8 cellular contexts compared by ENCODE assay signal in the genomic region with DNA sequence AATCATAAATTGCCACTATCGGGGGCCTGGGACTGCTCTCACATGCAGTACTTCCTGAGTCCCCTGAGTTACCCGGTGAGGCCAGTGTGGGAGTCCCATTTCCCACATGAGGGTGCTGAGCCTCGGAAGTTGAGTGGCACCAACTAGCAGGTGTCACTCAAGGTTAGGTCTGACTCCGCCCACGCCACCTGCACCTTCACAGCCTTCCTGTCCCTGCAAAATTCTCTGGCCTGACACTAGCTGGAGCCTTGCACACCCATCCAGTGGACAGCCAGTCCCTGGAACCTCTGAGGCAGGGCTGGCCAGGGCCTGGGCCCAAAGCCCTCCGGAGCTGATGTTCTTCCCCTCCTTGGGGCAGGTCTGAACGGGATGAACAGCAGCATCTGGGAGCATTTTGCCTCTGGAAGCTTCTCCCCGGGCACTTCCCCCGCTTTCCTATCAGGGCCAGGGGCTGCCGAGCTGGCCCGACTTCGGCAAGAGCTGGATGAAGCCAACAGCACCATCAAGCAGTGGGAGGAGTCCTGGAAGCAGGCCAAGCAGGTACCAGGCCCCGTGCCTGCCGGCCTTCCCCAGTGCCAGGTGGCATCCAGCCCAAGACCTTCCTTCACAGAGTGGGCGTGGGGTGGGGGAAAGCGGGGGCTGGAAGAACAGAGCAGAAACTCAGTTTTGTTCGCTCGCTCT. TPM values are rescaled to one million over a fixed set of nuclear protein-coding genes. Genes with fewer than 3 reads are reported as not detected.
DNase-seq lines count a peak whose midpoint lies in the region; ATAC-seq and TF ChIP-seq lines count a peak whose summit lies in the region.

No MANE protein-coding gene starts in this region.

- peak overlapping the region in 3 of 4 donors; percentile 45 to 60 (median 46) for H3K27ac ChIP-seq in tibial nerve

- H3K36me3 Mint-ChIP-seq in T-helper 2 cell treated with Interferon-gamma antibody and Interleukin-4, amounts not matched to agents 5 μg/mL and 100 μg/mL, for 36 hours (ENCODE audit: low read depth): peaks cover 23% of the 10 kb centered on the region
- H3K36me3 Mint-ChIP-seq in effector memory CD8-positive, alpha-beta T cell (ENCODE audit: insufficient read depth): peaks cover 27% of the 10 kb centered on the region

- intact Hi-C loops in left ventricle myocardium superior (cut with micrococcal nuclease): no loop called here
- intact Hi-C loops in cardiac septum (cut with DNase I): no loop called here

- TF ChIP-seq EP300 in tibial nerve (IDR thresholded peaks at IDR 0.05): no peak

- H3K9me3 Mint-ChIP-seq in T-helper 2 cell treated with Interferon-gamma antibody and Interleukin-4, amounts not matched to agents 5 μg/mL and 100 μg/mL, for 36 hours: no peaks in the 10 kb centered on the region
- H3K9me3 Mint-ChIP-seq in effector memory CD8-positive, alpha-beta T cell: no peaks in the 10 kb centered on the region

- ATAC-seq in left ventricle myocardium superior (peak; percentile 33), HG02588 (IDR thresholded peaks at IDR 0.05; ENCODE audit: unreplicated experiment) (no peak), HG02798 (IDR thresholded peaks at IDR 0.05; ENCODE audit: poor library complexity, unreplicated experiment) (no peak)
- ATAC-seq in effector memory CD8-positive, alpha-beta T cell (replicated peaks): peak; percentile 85

- H3K27me3 Mint-ChIP-seq in T-helper 2 cell treated with Interferon-gamma antibody and Interleukin-4, amounts not matched to agents 5 μg/mL and 100 μg/mL, for 36 hours (ENCODE audit: low read depth): no peaks in the 10 kb centered on the region
- H3K27me3 Mint-ChIP-seq in effector memory CD8-positive, alpha-beta T cell: no peaks in the 10 kb centered on the region

- peaks cover 5% of the 10 kb centered on the region for H3K4me1 Mint-ChIP-seq in T-helper 2 cell treated with Interferon-gamma antibody and Interleukin-4, amounts not matched to agents 5 μg/mL and 100 μg/mL, for 36 hours (ENCODE audit: low read depth)
- peaks cover 15 to 17% of the 10 kb centered on the region in 2 donors for H3K4me1 Mint-ChIP-seq in effector memory CD8-positive, alpha-beta T cell (ENCODE audit: low read depth in 2 of 2)

- peak overlapping the region; percentile 5 for H3K27ac Mint-ChIP-seq in T-helper 2 cell treated with Interferon-gamma antibody and Interleukin-4, amounts not matched to agents 5 μg/mL and 100 μg/mL, for 36 hours
- H3K27ac Mint-ChIP-seq in effector memory CD8-positive, alpha-beta T cell: peak overlapping the region; percentile 78 to 92

- no peak overlapping the region for H3K4me3 Mint-ChIP-seq in T-helper 2 cell treated with Interferon-gamma antibody and Interleukin-4, amounts not matched to agents 5 μg/mL and 100 μg/mL, for 36 hours
- peak overlapping the region in 1 of 2 donors; percentile 21 for H3K4me3 Mint-ChIP-seq in effector memory CD8-positive, alpha-beta T cell

- no peaks in the 10 kb centered on the region for H3K27me3 ChIP-seq in tibial nerve

- no peak for TF ChIP-seq CTCF in tibial nerve (IDR thresholded peaks at IDR 0.05)

- H3K36me3 ChIP-seq in tibial nerve: peaks cover 0 to 92% (median 46%) of the 10 kb centered on the region in 3 donors

- H3K4me1 ChIP-seq in tibial nerve: peaks cover 0 to 34% (median 4%) of the 10 kb centered on the region in 4 donors

- 53 to 66% methylated on average over 12 to 18 of the region's 18 CpGs for WGBS in tibial nerve, 2 donors

- H3K4me3 ChIP-seq in tibial nerve: no peak overlapping the region

- no peak for TF ChIP-seq POLR2A in tibial nerve (IDR thresholded peaks at IDR 0.05)

- H3K9me3 ChIP-seq in tibial nerve: no peaks in the 10 kb centered on the region

- DNase-seq in left ventricle myocardium superior (peak; percentile 60), cardiac septum (ENCODE audit: low spot score) (no peak), tibial nerve (ENCODE audit: low spot score in 2 of 2) (no peak), SW 1271 (lab: John Stamatoyannopoulos, UW) (no peak)
- no peak for DNase-seq in T-helper 2 cell treated with Interferon-gamma antibody and Interleukin-4, amounts not matched to agents 5 μg/mL and 100 μg/mL, for 36 hours (ENCODE audit: low spot score)
- DNase-seq in effector memory CD8-positive, alpha-beta T cell: peak in 1 of 3 experiments; percentile 23

RNA-seq across cellular contexts. Expression of gene UNC13D, which starts 21.9 kb away (rescaled TPM):
- total RNA-seq in left ventricle myocardium superior (8.6 TPM), cardiac septum (7.9 TPM), tibial nerve (10 to 100 TPM; 10.5 to 53.1 (median 22.6) TPM)

RNA-seq across cellular contexts. Expression of gene WBP2, which starts 32.9 kb away (rescaled TPM):
- total RNA-seq in left ventricle myocardium superior (152 TPM), cardiac septum (129 TPM), tibial nerve (10 to 100 TPM; 63.5 to 79.7 (median 71.0) TPM)

RNA-seq across cellular contexts. Expression of gene UNK, which starts 37.7 kb away (rescaled TPM):
- 14.8 TPM for total RNA-seq in left ventricle myocardium superior
- 16.8 TPM for total RNA-seq in cardiac septum
- total RNA-seq in tibial nerve: 10 to 100 TPM; 30.2 to 53.4 (median 36.2) TPM

RNA-seq across cellular contexts. Expression of gene TRIM47, which starts 56.1 kb away (rescaled TPM):
- total RNA-seq in left ventricle myocardium superior: 24.4 TPM
- 39.5 TPM for total RNA-seq in cardiac septum
- 10 to 100 TPM; 47.4 to 79.0 (median 57.0) TPM for total RNA-seq in tibial nerve

RNA-seq across cellular contexts. Expression of gene GALK1, which starts 57.3 kb away (rescaled TPM):
- total RNA-seq in left ventricle myocardium superior (20.2 TPM), cardiac septum (11.5 TPM), tibial nerve (10 to 100 TPM; 54.5 to 57.5 (median 55.6) TPM)

Comparison
In these comparisons a context has a peak if more than half of its experiments do, and no peak if none do; other contexts are left out.
1. ATAC-seq: peak in left ventricle myocardium superior (single experiment) and effector memory CD8-positive, alpha-beta T cell (single experiment); none in HG02588 (single experiment) and HG02798 (single experiment).